ENCODE assay signal across 20 cellular contexts in genomic region chr11:126148317-126148716, GRCh38.
DNase-seq lines count a peak whose midpoint lies in the region; ATAC-seq, FAIRE-seq and TF ChIP-seq lines count a peak whose summit lies in the region.
"Had no signal": no experiment of that assay in that cellular context is flagged by ENCODE, and none has a peak within 500 bp of the region (broad histone marks: within the 10 kb centered on the region; RNA-seq: fewer than 3 reads in every experiment).

No MANE protein-coding gene starts in this region.

- H3K36me3 Mint-ChIP-seq in nephron (ENCODE audit: low read depth) (peaks cover 4% of the 10 kb centered on the region), type B pancreatic cell (peaks cover 5% of the 10 kb centered on the region)
- H3K36me3 Mint-ChIP-seq: CD14-positive monocyte had no signal

- H3K18ac ChIP-seq in H1 (ENCODE audit: extremely low read depth, low read length), result no peak overlapping the region; the same call in 1 of the 2 replicates

- peaks cover 5 to 25% (median 14%) of the 10 kb centered on the region in 4 experiments for H3K4me1 ChIP-seq in H1 (replicated peaks in 1 of 4; ENCODE audit: control insufficient read depth in 3 of 4, insufficient read depth in 4 of 4, low read length in 3 of 4)

- no peaks in the 10 kb centered on the region for H3K27me3 ChIP-seq in H1 (replicated peaks in 1 of 4; ENCODE audit: control insufficient read depth in 3 of 4, extremely low read depth in 1 of 4, insufficient read depth in 3 of 4, low read length in 3 of 4)

- no peak overlapping the region for H3K56ac ChIP-seq in H1 (replicated peaks; ENCODE audit: insufficient read length, low read depth, low read length)

- H3K14ac ChIP-seq in H1 (ENCODE audit: insufficient read length), result no peak overlapping the region

- no peak overlapping the region for H3K4me2 ChIP-seq in H1 (ENCODE audit: insufficient read depth in 1 of 2, low read depth in 2 of 2, low read length in 2 of 2)
- H3K4me2 ChIP-seq: SK-N-SH had no signal

- H3K4me3 ChIP-seq in H1 (ENCODE audit: extremely low read depth in 1 of 4, insufficient read depth in 2 of 4, low read depth in 3 of 4, low read length in 4 of 4), result no peak overlapping the region
- H3K4me3 ChIP-seq: GM12878 had no signal

- no peak overlapping the region for H2BK5ac ChIP-seq in H1 (ENCODE audit: low read depth, low read length)

- no peak overlapping the region for H2BK120ac ChIP-seq in H1 (replicated peaks; ENCODE audit: low read depth, low read length)

- H3K9me3 Mint-ChIP-seq in nephron, result peaks cover 14% of the 10 kb centered on the region
- peaks cover 5% of the 10 kb centered on the region for H3K9me3 Mint-ChIP-seq in type B pancreatic cell

- FAIRE-seq in H1 (lab: Jason Lieb, UNC), result no peak
- FAIRE-seq: GM12878, GM18507 had no signal

- WGBS in H1 (ENCODE audit: extremely low coverage in 1 of 2, insufficient coverage in 1 of 2, insufficient read length in 1 of 2, insufficient replicate concordance in 2 of 2, low coverage in 1 of 2, low lambda C conversion rate in 2 of 2, missing lambda C conversion rate in 1 of 2), 2 experiments, result 79% methylated on average over 2 of the region's 2 CpGs; no CpG with 5 or more reads in 1 of the 2 experiments

- no peaks in the 10 kb centered on the region for H3K79me2 ChIP-seq in H1 (ENCODE audit: control insufficient read depth in 1 of 2, insufficient read depth in 2 of 2, low read length in 2 of 2)

- no peaks in the 10 kb centered on the region for H3K36me3 ChIP-seq in H1 (ENCODE audit: control insufficient read depth in 2 of 4, insufficient read depth in 4 of 4, low read length in 3 of 4)

- no peak for TF ChIP-seq EP300 in H1 (IDR thresholded peaks at IDR 0.05; ENCODE audit: borderline replicate concordance in 1 of 2, low read depth in 2 of 2, low read length in 2 of 2)

- no peak overlapping the region for H2AK5ac ChIP-seq in H1 (ENCODE audit: low read depth, low read length)

- H3K27ac ChIP-seq in H1 (ENCODE audit: low read depth, low read length), result no peak overlapping the region
- H3K27ac ChIP-seq: HL-60 had no signal

- no peak overlapping the region for H2BK15ac ChIP-seq in H1 (ENCODE audit: low read length)

- ATAC-seq in GM19035 (IDR thresholded peaks at IDR 0.05; ENCODE audit: unreplicated experiment), result no peak
- ATAC-seq: GM12878, Right ventricle myocardium inferior had no signal

- no peaks in the 10 kb centered on the region for H4K20me1 ChIP-seq in H1 (replicated peaks in 1 of 2; ENCODE audit: control insufficient read depth in 1 of 2, insufficient read depth in 2 of 2, low read length in 2 of 2)

- peaks cover 66% of the 10 kb centered on the region for H3K4me1 Mint-ChIP-seq in nephron
- peaks cover 43% of the 10 kb centered on the region for H3K4me1 Mint-ChIP-seq in type B pancreatic cell (ENCODE audit: unreplicated experiment)

- H2AFZ ChIP-seq in H1 (ENCODE audit: low read length), result no peak overlapping the region

- DNase-seq in DMS53 (lab: John Stamatoyannopoulos, UW) (peak; percentile 35), DMS53 treated with DMSO at 0.1 percent for 48 hours (lab: John Stamatoyannopoulos, UW; ENCODE audit: unreplicated experiment) (no peak), H1 (ENCODE audit: low read depth in 1 of 2, low spot score in 2 of 2) (no peak), type B pancreatic cell (ENCODE audit: extremely low spot score, unreplicated experiment) (no peak), NCI-H345 treated with DMSO at 0.1 percent for 48 hours (lab: John Stamatoyannopoulos, UW; ENCODE audit: unreplicated experiment) (no peak)
- no peak for DNase-seq in activated naive CD4-positive, alpha-beta T cell treated with Interleukin-2 at 50 U/mL for 16 hours
- DNase-seq: 8988T, COR-L47, KBM-7, NCI-H1048, NCI-H446 treated with DMSO at 0.1 percent for 48 hours, NCI-H748 treated with DMSO at 0.1 percent for 48 hours, SK-N-SH had no signal

- H4K5ac ChIP-seq in H1 (ENCODE audit: insufficient read length, low read depth, low read length), result no peak overlapping the region

- H3K9ac ChIP-seq in H1 (replicated peaks in 1 of 4; ENCODE audit: extremely low read depth in 1 of 4, low read depth in 3 of 4, low read length in 3 of 4), result no peak overlapping the region
- H3K9ac ChIP-seq: SK-N-SH had no signal

- no peak overlapping the region for H2BK20ac ChIP-seq in H1 (ENCODE audit: low read length)

- no peak overlapping the region for H3K23ac ChIP-seq in H1 (ENCODE audit: insufficient read length)

- CTCF ChIA-PET in H1 (lab: Charles Lee; ENCODE audit: partially characterized antibody), result interaction anchor here (0.7 to 2.0 kb wide), 15 partner anchors 9 to 220 kb away, joined by 3 to 6 read pairs (median 3); no protein-coding TSS in a partner anchor

- peaks cover 5% of the 10 kb centered on the region for H3K27me3 Mint-ChIP-seq in nephron (ENCODE audit: low read depth)
- H3K27me3 Mint-ChIP-seq in type B pancreatic cell, result no peaks in the 10 kb centered on the region

- no peak overlapping the region for H2BK12ac ChIP-seq in H1 (ENCODE audit: low read depth, low read length)

- TF ChIP-seq POLR2A in H1 (IDR thresholded peaks at IDR 0.05; ENCODE audit: control extremely low read depth in 1 of 2, low read depth in 2 of 2, low read length in 2 of 2), result no peak

- peak overlapping the region; percentile 95 to 99 (median 97) for H3K27ac Mint-ChIP-seq in nephron
- H3K27ac Mint-ChIP-seq in type B pancreatic cell, result peak overlapping the region; percentile 19
- H3K27ac Mint-ChIP-seq: CD14-positive monocyte had no signal

- TF ChIP-seq RAD21 in H1 (IDR thresholded peaks at IDR 0.05 in 1 of 2, conservative IDR thresholded peaks at IDR 0.05 in 1 of 2; ENCODE audit: low read depth in 2 of 2, low read length in 2 of 2), result no peak

- no peak overlapping the region for H4K8ac ChIP-seq in H1 (ENCODE audit: extremely low read depth, insufficient read depth, low read length)

- TF ChIP-seq CTCF in H1 (IDR thresholded peaks at IDR 0.05; ENCODE audit: control extremely low read depth in 1 of 3, insufficient read depth in 1 of 3, low read depth in 1 of 3, low read length in 3 of 3) (no peak), nephron (IDR thresholded peaks at IDR 0.05; ENCODE audit: unreplicated experiment in 3 of 3) (no peak), type B pancreatic cell (conservative IDR thresholded peaks at IDR 0.05) (no peak)

- POLR2A ChIA-PET in H1 (lab: Charles Lee; ENCODE audit: partially characterized antibody), result interaction anchor here (0.7 to 1.8 kb wide), 3 partner anchors 12 to 65 kb away, joined by 3 to 5 read pairs (median 4); no protein-coding TSS in a partner anchor

- H3K23me2 ChIP-seq in H1 (ENCODE audit: low read depth, low read length), result peaks cover 2% of the 10 kb centered on the region; the same call in 1 of the 2 replicates

- no peaks in the 10 kb centered on the region; a peak in 1 of 4 replicates for H3K9me3 ChIP-seq in H1 (ENCODE audit: insufficient read depth in 2 of 2, low read depth in 1 of 2, low read length in 1 of 2)
- H3K9me3 ChIP-seq: SK-N-SH had no signal

- no peak overlapping the region for H3K4ac ChIP-seq in H1 (replicated peaks; ENCODE audit: insufficient read length, low read depth, low read length)

- H3K79me1 ChIP-seq in H1 (ENCODE audit: low read depth, low read length), result no peaks in the 10 kb centered on the region; the same call in 1 of the 2 replicates

- peak overlapping the region in 2 of 3 experiments; percentile 2 to 49 for H3K4me3 Mint-ChIP-seq in nephron
- H3K4me3 Mint-ChIP-seq in type B pancreatic cell, result peak overlapping the region; percentile 39
- H3K4me3 Mint-ChIP-seq: CD14-positive monocyte had no signal

- peak overlapping the region; percentile 23 for H4K91ac ChIP-seq in H1 (replicated peaks; ENCODE audit: insufficient read length, low read length)

TF ChIP-seq in H1, 55 proteins besides CTCF, POLR2A, EP300 and RAD21:
- no peak for TF ChIP-seq EGR1 (IDR thresholded peaks at IDR 0.05; ENCODE audit: borderline replicate concordance, low read depth, low read length)
- TF ChIP-seq CBX5 (IDR thresholded peaks at IDR 0.05; ENCODE audit: low read depth, low read length), result no peak
- TF ChIP-seq SUZ12 (IDR thresholded peaks at IDR 0.05; ENCODE audit: low read length), result no peak
- no peak for TF ChIP-seq PHF8 (conservative IDR thresholded peaks at IDR 0.05; ENCODE audit: low read depth, low read length)
- no peak for TF ChIP-seq TAF7 (optimal IDR thresholded peaks at IDR 0.05; ENCODE audit: borderline replicate concordance, low read depth, low read length)
- no peak for TF ChIP-seq TBP (IDR thresholded peaks at IDR 0.05; ENCODE audit: low read depth, low read length)
- TF ChIP-seq BRCA1 (IDR thresholded peaks at IDR 0.05; ENCODE audit: low read depth, low read length), result no peak
- no peak for TF ChIP-seq SIRT6 (IDR thresholded peaks at IDR 0.05; ENCODE audit: low read length)
- TF ChIP-seq, protein P1, sequence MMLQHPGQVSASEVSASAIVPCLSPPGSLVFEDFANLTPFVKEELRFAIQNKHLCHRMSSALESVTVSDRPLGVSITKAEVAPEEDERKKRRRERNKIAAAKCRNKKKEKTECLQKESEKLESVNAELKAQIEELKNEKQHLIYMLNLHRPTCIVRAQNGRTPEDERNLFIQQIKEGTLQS (IDR thresholded peaks at IDR 0.05; ENCODE audit: insufficient read depth, low read depth, low read length), result no peak
- no peak for TF ChIP-seq TCF12 (IDR thresholded peaks at IDR 0.05; ENCODE audit: low read depth, low read length)
- TF ChIP-seq GTF2F1 (IDR thresholded peaks at IDR 0.05; ENCODE audit: borderline replicate concordance, low read depth, low read length), result no peak
- no peak for TF ChIP-seq CBX8 (IDR thresholded peaks at IDR 0.05; ENCODE audit: borderline replicate concordance, low read depth, low read length)
- TF ChIP-seq POU5F1 (IDR thresholded peaks at IDR 0.05; ENCODE audit: low read depth, low read length), result no peak
- TF ChIP-seq BACH1 (IDR thresholded peaks at IDR 0.05; ENCODE audit: low read length), result no peak
